In the genomic region with DNA sequence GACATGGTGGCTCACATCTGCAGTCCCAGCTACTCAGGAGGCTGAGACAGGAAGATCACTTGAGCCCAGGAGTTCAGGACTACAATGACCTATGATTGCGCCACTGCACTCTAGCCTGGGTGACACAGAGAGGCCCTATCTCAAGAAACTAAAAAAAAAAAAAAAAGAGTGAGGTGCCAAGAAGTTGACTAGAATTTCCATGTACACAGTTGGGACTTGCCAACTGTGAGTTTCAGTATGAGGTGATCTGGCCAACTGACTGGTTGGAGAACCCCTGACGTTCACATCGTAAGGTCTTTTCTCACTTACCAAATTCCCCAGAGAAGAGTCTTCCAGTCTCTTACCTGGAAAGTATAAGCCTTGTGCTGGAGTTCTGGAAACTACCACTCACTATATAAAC, we compare ENCODE assay signal across 12 cellular contexts. TPM values are rescaled to one million over a fixed set of nuclear protein-coding genes. Genes with fewer than 3 reads are reported as not detected.
DNase-seq lines count a peak whose midpoint lies in the region; ATAC-seq lines count a peak whose summit lies in the region.
"Had no signal": no experiment of that assay in that cellular context is flagged by ENCODE, and none has a peak within 500 bp of the region (broad histone marks: within the 10 kb centered on the region; RNA-seq: fewer than 3 reads in every experiment).

No MANE protein-coding gene starts in this region.

- peak overlapping the region; percentile 80 for H3K27ac Mint-ChIP-seq in activated naive CD4-positive, alpha-beta T cell treated with anti-CD3 and anti-CD28 coated beads for 36 hours
- H3K27ac Mint-ChIP-seq in activated naive CD8-positive, alpha-beta T cell treated with anti-CD3 and anti-CD28 coated beads, Interleukin-2, amount 50 U/mL, for 24 hours, result peak overlapping the region; percentile 73
- H3K27ac Mint-ChIP-seq in stimulated activated naive CD8-positive, alpha-beta T cell treated with anti-CD3 and anti-CD28 coated beads, Interleukin-15, amount 100 ng/mL, for 72 hours, result peak overlapping the region in 1 of 2 donors; percentile 80

- peaks cover 35% of the 10 kb centered on the region for H3K4me1 Mint-ChIP-seq in activated naive CD4-positive, alpha-beta T cell treated with anti-CD3 and anti-CD28 coated beads for 36 hours (ENCODE audit: low read depth)
- H3K4me1 Mint-ChIP-seq in activated naive CD8-positive, alpha-beta T cell treated with anti-CD3 and anti-CD28 coated beads, Interleukin-2, amount 50 U/mL, for 24 hours, result peaks cover 47% of the 10 kb centered on the region
- H3K4me1 Mint-ChIP-seq in stimulated activated naive CD8-positive, alpha-beta T cell treated with anti-CD3 and anti-CD28 coated beads, Interleukin-15, amount 100 ng/mL, for 72 hours, result peaks cover 45% of the 10 kb centered on the region

- DNase-seq in activated naive CD4-positive, alpha-beta T cell treated with anti-CD3 and anti-CD28 coated beads for 36 hours, result peak; percentile 70
- DNase-seq in activated naive CD4-positive, alpha-beta T cell (lab: John Stamatoyannopoulos, UW), result no peak
- DNase-seq in activated naive CD8-positive, alpha-beta T cell treated with anti-CD3 and anti-CD28 coated beads, Interleukin-2, amount 50 U/mL, for 24 hours, result peak; percentile 29
- peak in 1 of 2 donors; percentile 57 for DNase-seq in stimulated activated naive CD8-positive, alpha-beta T cell treated with anti-CD3 and anti-CD28 coated beads, Interleukin-15, amount 100 ng/mL, for 72 hours
- no peak for DNase-seq in NCI-H1092 (lab: John Stamatoyannopoulos, UW)
- DNase-seq: activated CD8-positive, alpha-beta memory T cell treated with anti-CD3 and anti-CD28 coated beads, Interleukin-2, amount 50 U/mL, for 4 hours; midbrain; NCI-H526 treated with DMSO at 0.1 percent for 48 hours; posterior cingulate gyrus; RPMI8226 had no signal

- peak; percentile 48 for ATAC-seq in activated naive CD8-positive, alpha-beta T cell treated with anti-CD3 and anti-CD28 coated beads, Interleukin-2, amount 50 U/mL, for 24 hours
- peak; percentile 71 for ATAC-seq in stimulated activated naive CD8-positive, alpha-beta T cell treated with anti-CD3 and anti-CD28 coated beads, Interleukin-15, amount 100 ng/mL, for 72 hours
- ATAC-seq in GM18870 (IDR thresholded peaks at IDR 0.05; ENCODE audit: unreplicated experiment), result no peak

- intact Hi-C loops in activated naive CD4-positive, alpha-beta T cell treated with anti-CD3 and anti-CD28 coated beads for 36 hours (cut with micrococcal nuclease), result no loop called here

- H3K27me3 Mint-ChIP-seq in activated naive CD4-positive, alpha-beta T cell treated with anti-CD3 and anti-CD28 coated beads for 36 hours (ENCODE audit: low read depth), result no peaks in the 10 kb centered on the region
- no peaks in the 10 kb centered on the region for H3K27me3 Mint-ChIP-seq in activated naive CD8-positive, alpha-beta T cell treated with anti-CD3 and anti-CD28 coated beads, Interleukin-2, amount 50 U/mL, for 24 hours
- no peaks in the 10 kb centered on the region for H3K27me3 Mint-ChIP-seq in stimulated activated naive CD8-positive, alpha-beta T cell treated with anti-CD3 and anti-CD28 coated beads, Interleukin-15, amount 100 ng/mL, for 72 hours

- CTCF ChIA-PET in activated naive CD4-positive, alpha-beta T cell treated with anti-CD3 and anti-CD28 coated beads for 36 hours (lab: Charles Lee), result interaction anchor here (0.6 to 1.6 kb wide), 2 partner anchors 62 to 252 kb away, joined by 3 to 4 read pairs; no protein-coding TSS in a partner anchor

- no peaks in the 10 kb centered on the region for H3K36me3 Mint-ChIP-seq in activated naive CD4-positive, alpha-beta T cell treated with anti-CD3 and anti-CD28 coated beads for 36 hours (ENCODE audit: low read depth)
- no peaks in the 10 kb centered on the region for H3K36me3 Mint-ChIP-seq in activated naive CD8-positive, alpha-beta T cell treated with anti-CD3 and anti-CD28 coated beads, Interleukin-2, amount 50 U/mL, for 24 hours (ENCODE audit: low read depth)

- H3K4me3 Mint-ChIP-seq in activated naive CD4-positive, alpha-beta T cell treated with anti-CD3 and anti-CD28 coated beads for 36 hours, result peak overlapping the region; percentile 26
- peak overlapping the region; percentile 45 for H3K4me3 Mint-ChIP-seq in activated naive CD8-positive, alpha-beta T cell treated with anti-CD3 and anti-CD28 coated beads, Interleukin-2, amount 50 U/mL, for 24 hours
- peak overlapping the region; percentile 37 to 85 for H3K4me3 Mint-ChIP-seq in stimulated activated naive CD8-positive, alpha-beta T cell treated with anti-CD3 and anti-CD28 coated beads, Interleukin-15, amount 100 ng/mL, for 72 hours

- no peaks in the 10 kb centered on the region for H3K9me3 Mint-ChIP-seq in activated naive CD4-positive, alpha-beta T cell treated with anti-CD3 and anti-CD28 coated beads for 36 hours
- no peaks in the 10 kb centered on the region for H3K9me3 Mint-ChIP-seq in activated naive CD8-positive, alpha-beta T cell treated with anti-CD3 and anti-CD28 coated beads, Interleukin-2, amount 50 U/mL, for 24 hours
- H3K9me3 Mint-ChIP-seq in stimulated activated naive CD8-positive, alpha-beta T cell treated with anti-CD3 and anti-CD28 coated beads, Interleukin-15, amount 100 ng/mL, for 72 hours, result no peaks in the 10 kb centered on the region

RNA-seq across cellular contexts. Expression of gene MED11, which starts 3.1 kb away (rescaled TPM):
- 10 to 100 TPM; 15.9 to 17.1 TPM for total RNA-seq in activated naive CD4-positive, alpha-beta T cell treated with anti-CD3 and anti-CD28 coated beads for 36 hours

RNA-seq across cellular contexts. Expression of gene ZMYND15, which starts 11.5 kb away (rescaled TPM):
- under 1 TPM in 1 of 2 experiments, not detected in 1; 0.17 TPM for total RNA-seq in activated naive CD4-positive, alpha-beta T cell treated with anti-CD3 and anti-CD28 coated beads for 36 hours
- total RNA-seq: fibroblast of villous mesenchyme had no signal

RNA-seq across cellular contexts. Expression of gene CXCL16, which starts 11.6 kb away (rescaled TPM):
- 1 to 10 TPM; 2.0 to 2.3 TPM for total RNA-seq in activated naive CD4-positive, alpha-beta T cell treated with anti-CD3 and anti-CD28 coated beads for 36 hours

RNA-seq across cellular contexts. Expression of gene ARRB2, which starts 17.7 kb away (rescaled TPM):
- 100 to 1,000 TPM; 169 to 174 TPM for total RNA-seq in activated naive CD4-positive, alpha-beta T cell treated with anti-CD3 and anti-CD28 coated beads for 36 hours

RNA-seq across cellular contexts. Expression of gene PELP1, which starts 24.2 kb away (rescaled TPM):
- total RNA-seq in activated naive CD4-positive, alpha-beta T cell treated with anti-CD3 and anti-CD28 coated beads for 36 hours, result 10 to 100 TPM; 79.0 to 91.2 TPM

Comparison
In these comparisons a context has a peak if more than half of its experiments do, and no peak if none do; other contexts are left out.
1. DNase-seq: peak in activated naive CD4-positive, alpha-beta T cell treated with anti-CD3 and anti-CD28 coated beads for 36 hours (single experiment) and activated naive CD8-positive, alpha-beta T cell treated with anti-CD3 and anti-CD28 coated beads, Interleukin-2, amount 50 U/mL, for 24 hours (single experiment); none in activated naive CD4-positive, alpha-beta T cell (0 of 4) and NCI-H1092 (single experiment).
2. Peak in every context shown above with its lines, with median percentiles within 50 percentile points of each other: H3K4me3 Mint-ChIP-seq.